ENCODE assay signal across 12 cellular contexts in genomic region chrX:129717902-129718301, GRCh38.
A peak's percentile ranks its signal among the peaks of the same experiment; 100 is the strongest.
DNase-seq lines count a peak whose midpoint lies in the region; TF ChIP-seq lines count a peak whose summit lies in the region.
"Had no signal": no experiment of that assay in that cellular context is flagged by ENCODE, and none has a peak within 500 bp of the region (broad histone marks: within the 10 kb centered on the region; RNA-seq: fewer than 3 reads in every experiment).

No MANE protein-coding gene starts in this region.

- TF ChIP-seq CTCF in AG04449 (IDR thresholded peaks at IDR 0.05; ENCODE audit: insufficient read depth, low read length, missing control alignments), result no peak
- no peak for TF ChIP-seq CTCF in choroid plexus epithelial cell (conservative IDR thresholded peaks at IDR 0.05; ENCODE audit: low read depth, low read length)

- DNase-seq in AG04449 (ENCODE audit: low read depth, low spot score), result peak; percentile 52
- DNase-seq in HPDE6-E6E7 (ENCODE audit: extremely low spot score), result peak; percentile 35
- DNase-seq in choroid plexus epithelial cell (ENCODE audit: low read depth), result peak; percentile 79
- peak; percentile 63 for DNase-seq in islet precursor cell
- no peak for DNase-seq in T-helper 2 cell
- DNase-seq in NCI-H1694 (lab: John Stamatoyannopoulos, UW), result no peak
- no peak for DNase-seq in activated CD8-positive, alpha-beta memory T cell treated with anti-CD3 and anti-CD28 coated beads, Interleukin-2, amount 50 U/mL, for 4 hours
- DNase-seq in SHP77 treated with DMSO at 0.1 percent for 48 hours (lab: John Stamatoyannopoulos, UW), result no peak
- DNase-seq: activated CD8-positive, alpha-beta T cell treated with anti-CD3 and anti-CD28 coated beads for 36 hours; activated naive CD4-positive, alpha-beta T cell treated with Interleukin-2 at 50 U/mL for 16 hours; NCI-H1694 treated with DMSO at 0.1 percent for 48 hours had no signal

- POLR2A ChIA-PET in AG04449 (lab: Yijun Ruan, JAX), result no interaction called here

- no peak overlapping the region for H3K4me3 ChIP-seq in AG04449 (ENCODE audit: low read depth, low read length)
- H3K4me3 ChIP-seq in choroid plexus epithelial cell (ENCODE audit: low read depth, low read length), result no peak overlapping the region
- H3K4me3 ChIP-seq: dorsolateral prefrontal cortex had no signal

- CTCF ChIA-PET in AG04449 (lab: Yijun Ruan, JAX), result interaction anchor here (1.0 to 2.4 kb wide), 4 partner anchors 8 to 81 kb away, joined by 3 to 9 read pairs (median 5); partner anchors contain the start of gene APLN

Comparison
In these comparisons a context has a peak if more than half of its experiments do, and no peak if none do; other contexts are left out.
1. DNase-seq: peak in AG04449 (single experiment), HPDE6-E6E7 (single experiment), choroid plexus epithelial cell (single experiment) and islet precursor cell (single experiment); none in T-helper 2 cell (0 of 5), NCI-H1694 (single experiment), activated CD8-positive, alpha-beta memory T cell treated with anti-CD3 and anti-CD28 coated beads, Interleukin-2, amount 50 U/mL, for 4 hours (single experiment) and SHP77 treated with DMSO at 0.1 percent for 48 hours (single experiment).